In the genomic region with DNA sequence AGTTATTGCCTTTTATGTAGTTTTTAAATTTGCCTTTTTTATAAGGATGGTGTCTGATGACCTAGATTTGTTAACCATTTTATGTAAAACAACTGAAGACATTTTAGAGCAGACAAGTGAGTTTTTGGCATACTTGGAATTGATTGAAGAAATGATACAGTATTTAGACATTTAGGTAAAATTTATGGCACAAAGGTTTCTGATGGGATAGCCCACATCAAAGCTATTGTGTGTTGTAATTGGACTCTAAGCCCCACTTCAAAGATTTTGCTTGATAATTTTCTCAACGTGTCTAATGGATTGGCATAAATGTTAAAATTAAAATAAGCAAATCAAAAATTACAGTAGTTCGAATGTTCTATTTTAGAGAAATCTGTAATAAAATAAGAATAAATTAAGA, we compare ENCODE assay signal across 11 cellular contexts. TPM values are rescaled to one million over a fixed set of nuclear protein-coding genes. Genes with fewer than 3 reads are reported as not detected.
"Had no signal": no experiment of that assay in that cellular context is flagged by ENCODE, and none has a peak within 500 bp of the region (broad histone marks: within the 10 kb centered on the region; RNA-seq: fewer than 3 reads in every experiment).

No MANE protein-coding gene starts in this region.

- FAIRE-seq: H1, H54, HTR-8/SVneo had no signal

- H3K27ac ChIP-seq: KMS-11 had no signal

- DNase-seq: H9, HCEC 1CT, IMR-90, Karpas-422, KBM-7 had no signal

- H3K9ac ChIP-seq: KMS-11 had no signal

- H2AFZ ChIP-seq: GM23338 had no signal

- H3K4me3 ChIP-seq: GM23338 had no signal

- ATAC-seq: GM23338 had no signal

- H3K4me2 ChIP-seq: GM23338, KMS-11 had no signal

RNA-seq across cellular contexts. Expression of gene EPGN, which starts 17.6 kb away (rescaled TPM):
- total RNA-seq: GM23338, H1, H9, HT-29 had no signal
- polyA plus RNA-seq: GM23338, H1, IMR-90 had no signal

RNA-seq across cellular contexts. Expression of gene EREG, which starts 39.1 kb away (rescaled TPM):
- total RNA-seq: GM23338, H1, H9 had no signal
- polyA plus RNA-seq: GM23338, H1 had no signal
